In genomic region chr4:53100801-53101581, GRCh38 we compare ENCODE assay signal across 12 cellular contexts.
A peak's percentile ranks its signal among the peaks of the same experiment; 100 is the strongest.
DNase-seq lines count a peak whose midpoint lies in the region; ATAC-seq and TF ChIP-seq lines count a peak whose summit lies in the region.
"Had no signal": no experiment of that assay in that cellular context is flagged by ENCODE, and none has a peak within 500 bp of the region (broad histone marks: within the 10 kb centered on the region; RNA-seq: fewer than 3 reads in every experiment).

No MANE protein-coding gene starts in this region.

- no peak for TF ChIP-seq CTCF in PC-3 (conservative IDR thresholded peaks at IDR 0.05; ENCODE audit: low read depth, low read length)

- 0 out of 2 replicates have a peak overlapping the region, but pooled peaks have one; percentile 6 for H3K4me2 ChIP-seq in PC-3 (ENCODE audit: low read length)

- no peaks in the 10 kb centered on the region for H3K79me2 ChIP-seq in PC-3 (ENCODE audit: low read length)

- intact Hi-C loops in PC-3 (cut with micrococcal nuclease): no loop called here

- no peaks in the 10 kb centered on the region for H3K9me3 ChIP-seq in PC-3 (ENCODE audit: low read length)
- H3K9me3 ChIP-seq: ascending aorta had no signal

- CTCF ChIA-PET in PC-3 (lab: Charles Lee): no interaction called here

- H2AFZ ChIP-seq in PC-3 (ENCODE audit: low read length): no peak overlapping the region

- no TSS peak for BruUV-seq in PC-3 (replicated peaks; lab: Mats Ljungman, UMichigan)

- no peak overlapping the region for H3K9ac ChIP-seq in PC-3 (ENCODE audit: low read length)

- POLR2A ChIA-PET in PC-3 (lab: Charles Lee; ENCODE audit: unreplicated experiment): no interaction called here

- no peaks in the 10 kb centered on the region for H3F3A ChIP-seq in PC-3 (ENCODE audit: low read length, unreplicated experiment)

- peaks cover 24% of the 10 kb centered on the region for H3K4me1 ChIP-seq in PC-3 (ENCODE audit: insufficient read depth, low read length)

- no peaks in the 10 kb centered on the region for H4K20me1 ChIP-seq in PC-3 (ENCODE audit: low read length)

- peak; percentile 58 for ATAC-seq in PC-3
- no peak for ATAC-seq in GM18867 (IDR thresholded peaks at IDR 0.05; ENCODE audit: unreplicated experiment)

- H3K9me2 ChIP-seq in PC-3 (replicated peaks; ENCODE audit: low read length): no peaks in the 10 kb centered on the region

- H3K36me3 ChIP-seq in PC-3 (ENCODE audit: low read depth, low read length): no peaks in the 10 kb centered on the region
- H3K36me3 ChIP-seq: ascending aorta had no signal

- no peak overlapping the region for H3K4me3 ChIP-seq in PC-3 (ENCODE audit: low read length)

- peak; percentile 84 for DNase-seq in EH (ENCODE audit: low read depth)
- peak; percentile 34 for DNase-seq in PC-3
- peak; percentile 81 for DNase-seq in dermis blood vessel endothelial cell
- DNase-seq in myocyte (ENCODE audit: low read depth): peak; percentile 26
- DNase-seq in effector CD4-positive, alpha-beta T cell: no peak
- DNase-seq in NCI-H2081 (lab: John Stamatoyannopoulos, UW): no peak
- DNase-seq in NOMO-1 (lab: John Stamatoyannopoulos, UW; ENCODE audit: unreplicated experiment in 2 of 2): no peak
- DNase-seq: DMS153; NCI-H2107; stimulated activated naive CD4-positive, alpha-beta T cell treated with Interleukin-2 at 50 U/mL for 16 hours had no signal

- no peak overlapping the region for H3K27ac ChIP-seq in PC-3 (ENCODE audit: low read length)
- H3K27ac ChIP-seq: ascending aorta had no signal

- H3K27me3 ChIP-seq in PC-3 (ENCODE audit: low read length): no peaks in the 10 kb centered on the region
- H3K27me3 ChIP-seq: ascending aorta had no signal

Comparison
In these comparisons a context has a peak if more than half of its experiments do, and no peak if none do; other contexts are left out.
1. DNase-seq: peak in EH (single experiment), PC-3 (single experiment), dermis blood vessel endothelial cell (single experiment) and myocyte (single experiment); none in effector CD4-positive, alpha-beta T cell (single experiment), NCI-H2081 (0 of 2) and NOMO-1 (0 of 2).